In the genomic region with DNA sequence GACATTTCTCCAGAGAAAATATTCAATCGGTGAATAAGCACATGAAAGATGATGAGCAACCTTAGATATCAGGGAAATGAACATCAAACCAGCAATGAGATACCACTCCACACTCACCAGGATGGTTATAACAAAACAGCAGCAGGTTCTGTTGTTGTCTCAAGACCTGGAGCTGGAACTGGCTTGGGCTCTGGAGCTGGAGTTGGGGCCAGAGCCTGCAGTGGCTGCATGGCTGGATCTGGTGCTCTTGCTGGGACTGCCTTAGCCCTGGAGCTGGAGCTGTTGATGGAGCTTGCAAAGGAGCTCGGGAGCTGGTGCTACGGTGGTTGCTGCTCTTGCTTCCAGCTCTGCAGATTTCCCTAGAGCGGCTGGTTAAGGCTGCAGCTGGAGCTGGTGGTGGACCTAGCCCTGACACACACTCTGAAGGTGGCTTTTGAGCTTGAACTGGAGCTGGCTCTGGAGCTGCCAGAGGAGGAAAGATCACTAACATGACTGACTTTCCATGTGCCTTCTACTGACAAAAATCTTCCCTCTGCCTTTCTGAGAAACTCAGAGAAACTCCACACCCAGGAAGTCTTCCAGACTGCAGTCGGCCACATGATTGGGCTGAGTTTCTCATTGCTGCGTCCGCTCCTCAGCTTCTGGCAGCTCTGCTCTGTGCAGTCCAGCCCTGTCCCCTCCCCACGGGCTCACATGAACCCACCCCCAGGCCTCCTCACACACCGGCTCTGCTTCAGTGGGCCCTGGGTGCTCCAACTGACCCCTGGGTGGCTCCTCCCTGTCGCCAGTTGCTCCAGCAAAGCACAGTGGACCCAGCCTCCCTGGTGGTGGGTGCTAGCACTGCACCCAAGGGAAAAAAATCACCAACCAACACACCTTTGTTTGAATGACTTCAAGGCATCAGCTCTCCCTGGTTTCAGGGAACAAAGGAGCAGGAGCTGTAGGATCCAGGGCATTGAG, we compare ENCODE assay signal across 9 cellular contexts.
DNase-seq lines count a peak whose midpoint lies in the region; ATAC-seq, FAIRE-seq and TF ChIP-seq lines count a peak whose summit lies in the region.
"Had no signal": no experiment of that assay in that cellular context is flagged by ENCODE, and none has a peak within 500 bp of the region (broad histone marks: within the 10 kb centered on the region; RNA-seq: fewer than 3 reads in every experiment).

No MANE protein-coding gene starts in this region.

- WGBS in K562 (ENCODE audit: insufficient coverage, low coverage, missing lambda C conversion rate): under 1% methylated on average over 9 of the region's 10 CpGs
- WGBS in spleen, 5 donors: 72 to 90% (median 84%) methylated on average over 8 to 10 of the region's 10 CpGs

- H3K36me3 Mint-ChIP-seq in neural progenitor cell: no peaks in the 10 kb centered on the region
- H3K36me3 Mint-ChIP-seq: activated naive CD8-positive, alpha-beta T cell had no signal

- TF ChIP-seq CTCF in left ventricle myocardium inferior (IDR thresholded peaks at IDR 0.05; ENCODE audit: borderline replicate concordance) (peak; percentile 50), K562 (IDR thresholded peaks at IDR 0.05 in 2 of 3, conservative IDR thresholded peaks at IDR 0.05 in 1 of 3; ENCODE audit: insufficient read depth in 2 of 3, low read depth in 1 of 3, low read length in 3 of 3) (peak; percentile 9 to 44 (median 24); a peak in 3 of 6 replicates), neural progenitor cell (IDR thresholded peaks at IDR 0.05) (peak; percentile 48), spleen (IDR thresholded peaks at IDR 0.05 in 8 of 11, conservative IDR thresholded peaks at IDR 0.05 in 3 of 11) (peak in 1 of 11 experiments; percentile 21), omental fat pad (IDR thresholded peaks at IDR 0.05) (no peak)

- H3K36me3 ChIP-seq in left ventricle myocardium inferior (no peaks in the 10 kb centered on the region), K562 (ENCODE audit: control insufficient read depth, insufficient read depth, low read length) (no peaks in the 10 kb centered on the region), neural progenitor cell (no peaks in the 10 kb centered on the region), spleen (no peaks in the 10 kb centered on the region)

- H3K9me3 Mint-ChIP-seq in neural progenitor cell: no peaks in the 10 kb centered on the region

- no peak overlapping the region for H3K4me3 ChIP-seq in left ventricle myocardium inferior
- H3K4me3 ChIP-seq in K562: no peak overlapping the region
- no peak overlapping the region for H3K4me3 ChIP-seq in neural progenitor cell
- H3K4me3 ChIP-seq in spleen: no peak overlapping the region

- H3K27me3 Mint-ChIP-seq in neural progenitor cell (ENCODE audit: insufficient read depth, low read depth): peaks cover 4% of the 10 kb centered on the region

- no peak overlapping the region for H3K4me3 Mint-ChIP-seq in neural progenitor cell
- H3K4me3 Mint-ChIP-seq: activated naive CD8-positive, alpha-beta T cell had no signal

- H2AFZ ChIP-seq in K562 (ENCODE audit: low read depth, low read length) (no peak overlapping the region), neural progenitor cell (replicated peaks) (peak overlapping the region; percentile 42)

- H3K27me3 ChIP-seq in left ventricle myocardium inferior (ENCODE audit: low read depth) (peaks cover 41% of the 10 kb centered on the region), K562 (ENCODE audit: control insufficient read depth in 2 of 2, insufficient read depth in 2 of 2, low read length in 2 of 2) (no peaks in the 10 kb centered on the region), neural progenitor cell (no peaks in the 10 kb centered on the region), spleen (replicated peaks in 1 of 7) (peaks cover 0 to 24% (median 0%) of the 10 kb centered on the region in 7 donors)

- H3K27ac Mint-ChIP-seq in neural progenitor cell: no peak overlapping the region
- H3K27ac Mint-ChIP-seq: activated naive CD8-positive, alpha-beta T cell had no signal

- no TSS peak for BruUV-seq in K562 (replicated peaks; lab: Mats Ljungman, UMichigan)

- POLR2A ChIA-PET in K562 (lab: Yijun Ruan, JAX): interaction anchor here (0.5 kb wide), 1 partner anchor 33 kb away, joined by 3 read pairs; no protein-coding TSS in a partner anchor

- no peak for TF ChIP-seq EP300 in K562 (IDR thresholded peaks at IDR 0.05; ENCODE audit: low read length)

- DNase-seq in left ventricle myocardium inferior (no peak), cardiac septum (ENCODE audit: low spot score) (no peak), K562 (ENCODE audit: extremely low read depth in 1 of 4, low spot score in 3 of 4) (peak in 3 of 4 experiments; percentile 21 to 23 (median 22)), neural progenitor cell (ENCODE audit: low spot score) (peak; percentile 9), spleen (no peak), omental fat pad (ENCODE audit: low spot score) (no peak), cerebellar nuclear complex (lab: John Stamatoyannopoulos, UW) (no peak)

- H3K9me1 ChIP-seq in K562 (ENCODE audit: control insufficient read depth, insufficient read depth, low read length): no peaks in the 10 kb centered on the region

- in situ Hi-C loops in K562 (cut with MboI): no loop called here

- no peak overlapping the region for H3K9ac ChIP-seq in K562 (ENCODE audit: insufficient read depth in 1 of 2, low read depth in 2 of 2, low read length in 2 of 2)
- H3K9ac ChIP-seq in neural progenitor cell: no peak overlapping the region

- H3K27ac ChIP-seq in left ventricle myocardium inferior (replicated peaks): no peak overlapping the region
- H3K27ac ChIP-seq in K562 (ENCODE audit: extremely low read depth, low read depth, low read length): no peak overlapping the region
- no peak overlapping the region for H3K27ac ChIP-seq in neural progenitor cell
- no peak overlapping the region for H3K27ac ChIP-seq in spleen

- no peaks in the 10 kb centered on the region for H3K4me1 ChIP-seq in left ventricle myocardium inferior
- H3K4me1 ChIP-seq in K562 (replicated peaks in 1 of 2; ENCODE audit: control insufficient read depth in 2 of 2, insufficient read depth in 2 of 2, low read length in 2 of 2): no peaks in the 10 kb centered on the region
- H3K4me1 ChIP-seq in neural progenitor cell: no peaks in the 10 kb centered on the region
- H3K4me1 ChIP-seq in spleen: no peaks in the 10 kb centered on the region

- H3K4me2 ChIP-seq in K562 (ENCODE audit: insufficient read depth, low read length) (no peak overlapping the region), neural progenitor cell (no peak overlapping the region)

- H3K4me1 Mint-ChIP-seq in neural progenitor cell: no peaks in the 10 kb centered on the region

- no peaks in the 10 kb centered on the region for H3F3A ChIP-seq in neural progenitor cell (ENCODE audit: low read depth)

- intact Hi-C loops in left ventricle myocardium inferior (cut with micrococcal nuclease): no loop called here
- intact Hi-C loops in cardiac septum (cut with DNase I): loop anchor here (1.0 kb wide), 1 partner anchor 24 kb away; no protein-coding TSS in a partner anchor
- intact Hi-C loops in K562 (cut with micrococcal nuclease): loop anchor here (10.0 kb wide), 1 partner anchor 192 kb away; no protein-coding TSS in a partner anchor
- intact Hi-C loops in spleen (cut with DNase I; ENCODE audit: low total_unique reads): no loop called here

- TF ChIP-seq POLR2A in K562 (conservative IDR thresholded peaks at IDR 0.05): no peak
- no peak for TF ChIP-seq POLR2A in spleen (IDR thresholded peaks at IDR 0.05)

- no peaks in the 10 kb centered on the region for H3K9me3 ChIP-seq in left ventricle myocardium inferior (replicated peaks)
- no peaks in the 10 kb centered on the region for H3K9me3 ChIP-seq in K562 (replicated peaks; ENCODE audit: control insufficient read depth, insufficient read depth, low read depth, low read length)
- H3K9me3 ChIP-seq in neural progenitor cell (ENCODE audit: low read depth): no peaks in the 10 kb centered on the region
- H3K9me3 ChIP-seq in spleen: no peaks in the 10 kb centered on the region

- H4K20me1 ChIP-seq in K562 (replicated peaks; ENCODE audit: control insufficient read depth, insufficient read depth, low read length) (no peaks in the 10 kb centered on the region), neural progenitor cell (ENCODE audit: low read depth) (no peaks in the 10 kb centered on the region)

- CTCF ChIA-PET in K562 (lab: Yijun Ruan, JAX; ENCODE audit: low intra/inter-chr PET ratio): interaction anchor here (1.6 kb wide), 1 partner anchor 24 kb away, joined by 5 read pairs; no protein-coding TSS in a partner anchor

- no peak for FAIRE-seq in K562 (lab: Jason Lieb, UNC)

- H3K79me2 ChIP-seq in K562 (ENCODE audit: control insufficient read depth, insufficient read depth, low read length): no peaks in the 10 kb centered on the region
- no peaks in the 10 kb centered on the region for H3K79me2 ChIP-seq in neural progenitor cell (ENCODE audit: low read depth)

- no peak for TF ChIP-seq RAD21 in K562 (CRISPR knock-in tag; conservative IDR thresholded peaks at IDR 0.05 in 1 of 2, IDR thresholded peaks at IDR 0.05 in 1 of 2)

- ATAC-seq in HG03439 (IDR thresholded peaks at IDR 0.05; ENCODE audit: unreplicated experiment) (peak; percentile 44), K562 (peak; percentile 67; the same call in 2 of the 3 replicates), omental fat pad (ENCODE audit: low FRiP score) (no peak)

TF ChIP-seq in K562, 482 proteins besides CTCF, POLR2A, EP300 and RAD21:
- TF ChIP-seq KDM5B (IDR thresholded peaks at IDR 0.05; ENCODE audit: insufficient replicate concordance, low read depth, low read length) (no peak), GATAD2A (IDR thresholded peaks at IDR 0.05) (no peak), SREBF2 (CRISPR knock-in tag; IDR thresholded peaks at IDR 0.05) (no peak), TRIM24 (IDR thresholded peaks at IDR 0.05) (no peak), MECOM (CRISPR knock-in tag; IDR thresholded peaks at IDR 0.05) (no peak)
- TF ChIP-seq, protein P1, sequence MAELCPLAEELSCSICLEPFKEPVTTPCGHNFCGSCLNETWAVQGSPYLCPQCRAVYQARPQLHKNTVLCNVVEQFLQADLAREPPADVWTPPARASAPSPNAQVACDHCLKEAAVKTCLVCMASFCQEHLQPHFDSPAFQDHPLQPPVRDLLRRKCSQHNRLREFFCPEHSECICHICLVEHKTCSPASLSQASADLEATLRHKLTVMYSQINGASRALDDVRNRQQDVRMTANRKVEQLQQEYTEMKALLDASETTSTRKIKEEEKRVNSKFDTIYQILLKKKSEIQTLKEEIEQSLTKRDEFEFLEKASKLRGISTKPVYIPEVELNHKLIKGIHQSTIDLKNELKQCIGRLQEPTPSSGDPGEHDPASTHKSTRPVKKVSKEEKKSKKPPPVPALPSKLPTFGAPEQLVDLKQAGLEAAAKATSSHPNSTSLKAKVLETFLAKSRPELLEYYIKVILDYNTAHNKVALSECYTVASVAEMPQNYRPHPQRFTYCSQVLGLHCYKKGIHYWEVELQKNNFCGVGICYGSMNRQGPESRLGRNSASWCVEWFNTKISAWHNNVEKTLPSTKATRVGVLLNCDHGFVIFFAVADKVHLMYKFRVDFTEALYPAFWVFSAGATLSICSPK (IDR thresholded peaks at IDR 0.05; ENCODE audit: borderline replicate concordance): no peak

Comparison
In these comparisons a context has a peak if more than half of its experiments do, and no peak if none do; other contexts are left out.
1. intact Hi-C loops: an anchor here in cardiac septum (1.0 kb wide) and K562 (10.0 kb wide); none called in left ventricle myocardium inferior and spleen.
2. DNase-seq: peak in K562 (3 of 4) and neural progenitor cell (single experiment); none in left ventricle myocardium inferior (single experiment), cardiac septum (single experiment), spleen (single experiment), omental fat pad (single experiment) and cerebellar nuclear complex (0 of 2).
3. CTCF ChIP-seq: peak in left ventricle myocardium inferior (single experiment), K562 (3 of 3) and neural progenitor cell (single experiment); none in omental fat pad (0 of 3).